10 cellular contexts compared by ENCODE assay signal in genomic region chr2:37599688-37600525, GRCh38.
DNase-seq lines count a peak whose midpoint lies in the region; ATAC-seq and TF ChIP-seq lines count a peak whose summit lies in the region.
"Had no signal": no experiment of that assay in that cellular context is flagged by ENCODE, and none has a peak within 500 bp of the region (broad histone marks: within the 10 kb centered on the region; RNA-seq: fewer than 3 reads in every experiment).

No MANE protein-coding gene starts in this region.

- H3K9me3 Mint-ChIP-seq in CD4-positive, CD25-positive, alpha-beta regulatory T cell: peaks cover 2 to 59% (median 12%) of the 10 kb centered on the region in 7 donors
- peaks cover 15% of the 10 kb centered on the region for H3K9me3 Mint-ChIP-seq in activated naive CD8-positive, alpha-beta T cell (ENCODE audit: low read depth)

- peaks cover 26% of the 10 kb centered on the region for H3K4me1 ChIP-seq in CD4-positive, CD25-positive, alpha-beta regulatory T cell (ENCODE audit: control insufficient read depth, insufficient read depth, low read length, poor library complexity, severe bottlenecking)
- H3K4me1 ChIP-seq in spleen: peaks cover 0 to 34% (median 15%) of the 10 kb centered on the region in 6 donors

- H3K27ac Mint-ChIP-seq in CD4-positive, CD25-positive, alpha-beta regulatory T cell: peak overlapping the region; percentile 96 to 99 (median 97)
- H3K27ac Mint-ChIP-seq in activated naive CD8-positive, alpha-beta T cell: peak overlapping the region; percentile 90

- H3K9me3 ChIP-seq in CD4-positive, CD25-positive, alpha-beta regulatory T cell (ENCODE audit: control insufficient read depth in 2 of 2, low read length in 2 of 2): peaks cover 4 to 12% of the 10 kb centered on the region in 2 experiments
- H3K9me3 ChIP-seq in spleen: peaks cover 0 to 13% (median 8%) of the 10 kb centered on the region in 8 donors

- H3K36me3 ChIP-seq in CD4-positive, CD25-positive, alpha-beta regulatory T cell (ENCODE audit: control insufficient read depth, insufficient read depth, low read length): peaks cover 4% of the 10 kb centered on the region
- H3K36me3 ChIP-seq in spleen (no peaks in the 10 kb centered on the region), brain microvascular endothelial cell (replicated peaks) (no peaks in the 10 kb centered on the region)

- H3K36me3 Mint-ChIP-seq in CD4-positive, CD25-positive, alpha-beta regulatory T cell: peaks cover 36% of the 10 kb centered on the region
- peaks cover 27% of the 10 kb centered on the region for H3K36me3 Mint-ChIP-seq in activated naive CD8-positive, alpha-beta T cell

- no peak for TF ChIP-seq POLR2A in spleen (IDR thresholded peaks at IDR 0.05)

- intact Hi-C loops in spleen (cut with DNase I; ENCODE audit: low total_unique reads) (no loop called here), posterior cingulate gyrus (cut with DNase I) (no loop called here)

- H3K4me1 Mint-ChIP-seq in CD4-positive, CD25-positive, alpha-beta regulatory T cell: peaks cover 31 to 59% (median 46%) of the 10 kb centered on the region in 4 donors
- H3K4me1 Mint-ChIP-seq in activated naive CD8-positive, alpha-beta T cell (ENCODE audit: low read depth): peaks cover 55% of the 10 kb centered on the region

- H3K4me3 Mint-ChIP-seq in CD4-positive, CD25-positive, alpha-beta regulatory T cell: peak overlapping the region; percentile 94 to 99 (median 96)
- peak overlapping the region; percentile 83 for H3K4me3 Mint-ChIP-seq in activated naive CD8-positive, alpha-beta T cell

- TF ChIP-seq CTCF in spleen (IDR thresholded peaks at IDR 0.05 in 8 of 11, conservative IDR thresholded peaks at IDR 0.05 in 3 of 11) (no peak), brain microvascular endothelial cell (IDR thresholded peaks at IDR 0.05; ENCODE audit: low read depth, low read length, missing control alignments) (no peak)

- WGBS in spleen, 5 donors: 77 to 87% (median 85%) methylated on average over 14 to 17 of the region's 17 CpGs

- ATAC-seq in CD4-positive, CD25-positive, alpha-beta regulatory T cell (ENCODE audit: low read depth in 2 of 2): peak; percentile 80 to 91
- ATAC-seq in activated CD4-positive, CD25-positive, alpha-beta regulatory T cell treated with anti-CD3 and anti-CD28 coated beads, Interleukin-2, amount 50 U/mL, for 24 hours: peak; percentile 27 to 42
- ATAC-seq: Panc1 had no signal

- peaks cover 4% of the 10 kb centered on the region for H3K27me3 Mint-ChIP-seq in CD4-positive, CD25-positive, alpha-beta regulatory T cell
- H3K27me3 Mint-ChIP-seq in activated naive CD8-positive, alpha-beta T cell: no peaks in the 10 kb centered on the region

- H3K4me3 ChIP-seq in CD4-positive, CD25-positive, alpha-beta regulatory T cell (ENCODE audit: low read depth, low read length): peak overlapping the region; percentile 96
- H3K4me3 ChIP-seq in spleen: peak overlapping the region in 6 of 8 donors; percentile 0 to 61 (median 17)
- H3K4me3 ChIP-seq in brain microvascular endothelial cell (ENCODE audit: low read depth, low read length): no peak overlapping the region

- in situ Hi-C loops in brain microvascular endothelial cell (cut with HindIII; ENCODE audit: low pct_ligation_motif_present, low sequenced_read_pairs): no loop called here

- peak; percentile 36 to 89 (median 78) for DNase-seq in CD4-positive, CD25-positive, alpha-beta regulatory T cell
- DNase-seq in spleen (peak; percentile 88), posterior cingulate gyrus (no peak), germinal center (ENCODE audit: low spot score) (no peak), brain microvascular endothelial cell (no peak), DMS 273 (lab: John Stamatoyannopoulos, UW; ENCODE audit: unreplicated experiment) (no peak)
- DNase-seq: NCI-H1436 treated with DMSO at 0.1 percent for 48 hours had no signal

- H3K27ac ChIP-seq in CD4-positive, CD25-positive, alpha-beta regulatory T cell (ENCODE audit: insufficient read depth, low read length, poor library complexity, severe bottlenecking): peak overlapping the region; percentile 75
- H3K27ac ChIP-seq in spleen (peak overlapping the region in 6 of 8 donors; percentile 56 to 84 (median 66)), brain microvascular endothelial cell (no peak overlapping the region)

- H3K27me3 ChIP-seq in CD4-positive, CD25-positive, alpha-beta regulatory T cell (ENCODE audit: control insufficient read depth, insufficient read depth, low read length): no peaks in the 10 kb centered on the region
- H3K27me3 ChIP-seq in spleen (replicated peaks in 1 of 7): no peaks in the 10 kb centered on the region
- no peaks in the 10 kb centered on the region for H3K27me3 ChIP-seq in brain microvascular endothelial cell (replicated peaks)

Comparison
In these comparisons a context has a peak if more than half of its experiments do, and no peak if none do; other contexts are left out.
1. DNase-seq: peak in CD4-positive, CD25-positive, alpha-beta regulatory T cell (3 of 3) and spleen (single experiment); none in posterior cingulate gyrus (0 of 10), germinal center (single experiment), brain microvascular endothelial cell (single experiment) and DMS 273 (single experiment).